Comparison of ENCODE assay signal across 9 cellular contexts in genomic region chr10:97016728-97017473, GRCh38.
DNase-seq lines count a peak whose midpoint lies in the region; ATAC-seq, FAIRE-seq and TF ChIP-seq lines count a peak whose summit lies in the region.
"Had no signal": no experiment of that assay in that cellular context is flagged by ENCODE, and none has a peak within 500 bp of the region (broad histone marks: within the 10 kb centered on the region; RNA-seq: fewer than 3 reads in every experiment).

No MANE protein-coding gene starts in this region.

- no peaks in the 10 kb centered on the region for H3K27me3 ChIP-seq in smooth muscle cell (ENCODE audit: low read depth)

- H3K4me1 ChIP-seq in smooth muscle cell (ENCODE audit: low read depth), result peaks cover 14% of the 10 kb centered on the region

- H3K4me2 ChIP-seq in smooth muscle cell, result no peak overlapping the region

- H3K4me1 Mint-ChIP-seq in natural killer cell, result peaks cover 7 to 23% of the 10 kb centered on the region in 2 donors

- H2AFZ ChIP-seq in smooth muscle cell (ENCODE audit: low read depth), result no peak overlapping the region

- H3K36me3 ChIP-seq in smooth muscle cell (ENCODE audit: low read depth), result no peaks in the 10 kb centered on the region

- no peaks in the 10 kb centered on the region for H3K36me3 Mint-ChIP-seq in natural killer cell

- no peaks in the 10 kb centered on the region for H3K9me3 Mint-ChIP-seq in natural killer cell

- H4K20me1 ChIP-seq in smooth muscle cell (ENCODE audit: low read depth), result no peaks in the 10 kb centered on the region

- no peak for FAIRE-seq in D721Med (lab: Jason Lieb, UNC)

- ATAC-seq in GM18520 (IDR thresholded peaks at IDR 0.05; ENCODE audit: unreplicated experiment) (peak; percentile 54), GM21717 (IDR thresholded peaks at IDR 0.05; ENCODE audit: unreplicated experiment) (peak; percentile 76), natural killer cell (peak; percentile 33 to 78 (median 40))

- H3K27ac ChIP-seq in smooth muscle cell (ENCODE audit: low read depth), result no peak overlapping the region

- no peaks in the 10 kb centered on the region for H3F3A ChIP-seq in smooth muscle cell (ENCODE audit: low read depth)

- peak overlapping the region in 1 of 2 donors; percentile 41 for H3K27ac Mint-ChIP-seq in natural killer cell

- no peak for TF ChIP-seq CTCF in natural killer cell (IDR thresholded peaks at IDR 0.05)
- no peak for TF ChIP-seq CTCF in D721Med (IDR thresholded peaks at IDR 0.05; ENCODE audit: insufficient read depth, missing control alignments)
- no peak for TF ChIP-seq CTCF in smooth muscle cell (IDR thresholded peaks at IDR 0.05; ENCODE audit: borderline replicate concordance, insufficient read depth, poor library complexity, severe bottlenecking)

- 88% methylated on average over 15 of the region's 15 CpGs for WGBS in smooth muscle cell (ENCODE audit: low lambda C conversion rate)

- intact Hi-C loops in natural killer cell (cut with micrococcal nuclease), result no loop called here

- no peaks in the 10 kb centered on the region for H3K9me3 ChIP-seq in smooth muscle cell (replicated peaks; ENCODE audit: low read depth)

- H3K4me3 Mint-ChIP-seq in natural killer cell, result peak overlapping the region; percentile 76

- H3K4me3 ChIP-seq in smooth muscle cell, result no peak overlapping the region

- peak; percentile 31 to 54 for DNase-seq in Kasumi-1 (lab: John Stamatoyannopoulos, UW)
- DNase-seq in natural killer cell, result no peak
- DNase-seq in DMS153 (lab: John Stamatoyannopoulos, UW), result no peak
- no peak for DNase-seq in LoVo (ENCODE audit: low spot score)
- no peak for DNase-seq in D721Med (ENCODE audit: insufficient read length, low spot score)
- no peak for DNase-seq in smooth muscle cell (lab: John Stamatoyannopoulos, UW; ENCODE audit: unreplicated experiment)
- DNase-seq: IMR-90 had no signal

- H3K9ac ChIP-seq in smooth muscle cell (ENCODE audit: low read depth), result no peak overlapping the region

- H3K27me3 Mint-ChIP-seq in natural killer cell (ENCODE audit: low read depth in 2 of 2), result no peaks in the 10 kb centered on the region

- H3K79me2 ChIP-seq in smooth muscle cell (ENCODE audit: low read depth), result no peaks in the 10 kb centered on the region

Comparison
In these comparisons a context has a peak if more than half of its experiments do, and no peak if none do; other contexts are left out.
1. DNase-seq: peak in Kasumi-1 (2 of 2); none in natural killer cell (single experiment), DMS153 (single experiment), LoVo (single experiment), D721Med (single experiment) and smooth muscle cell (single experiment).
2. Peak in every context shown above with its lines, with median percentiles within 50 percentile points of each other: ATAC-seq.